8 cellular contexts compared by ENCODE assay signal in genomic region chr5:160685695-160686094, GRCh38.
DNase-seq lines count a peak whose midpoint lies in the region; ATAC-seq, FAIRE-seq and TF ChIP-seq lines count a peak whose summit lies in the region.

No MANE protein-coding gene starts in this region.

- no peaks in the 10 kb centered on the region for H3K4me1 ChIP-seq in A549

- no peak overlapping the region for H3K4me3 ChIP-seq in A549

- no peak overlapping the region for H3K4me2 ChIP-seq in A549

- peak in 1 of 2 experiments; percentile 80; a peak in 4 of 6 replicates for ATAC-seq in A549
- peak; percentile 76 for ATAC-seq in GM19324 (IDR thresholded peaks at IDR 0.05; ENCODE audit: low FRiP score, unreplicated experiment)
- peak; percentile 79 for ATAC-seq in HG03442 (IDR thresholded peaks at IDR 0.05; ENCODE audit: unreplicated experiment)

- H3K9me3 ChIP-seq in A549 = no peaks in the 10 kb centered on the region

- FAIRE-seq in A549 (lab: Jason Lieb, UNC) (no peak), urothelium cell line (lab: Jason Lieb, UNC) (no peak)

- POLR2A ChIA-PET in A549 (lab: Yijun Ruan, JAX) = no interaction called here

- TF ChIP-seq RAD21 in A549 (conservative IDR thresholded peaks at IDR 0.05 in 1 of 2, IDR thresholded peaks at IDR 0.05 in 1 of 2) = peak in 1 of 2 experiments; percentile 39; a peak in 1 of 5 replicates

- CTCF ChIA-PET in A549 (lab: Yijun Ruan, JAX) = no interaction called here

- TF ChIP-seq CTCF in A549 (IDR thresholded peaks at IDR 0.05) = 0 out of 3 replicates have a peak, but pooled peaks have one; percentile 13

- H3K27ac ChIP-seq in A549 = no peak overlapping the region

- no peak for TF ChIP-seq POLR2A in A549 (IDR thresholded peaks at IDR 0.05; ENCODE audit: low read length)

- DNase-seq in A549 (ENCODE audit: low read depth in 1 of 2, low spot score in 1 of 2) = peak; percentile 4 to 9
- DNase-seq in astrocyte of the hippocampus (ENCODE audit: low read depth, low spot score) = peak; percentile 3
- peak; percentile 45 for DNase-seq in urothelium cell line (ENCODE audit: low spot score)
- no peak for DNase-seq in stimulated activated naive CD4-positive, alpha-beta T cell treated with Interleukin-2 at 50 U/mL for 16 hours (lab: John Stamatoyannopoulos, UW)
- no peak for DNase-seq in NCI-H2196 (lab: John Stamatoyannopoulos, UW; ENCODE audit: unreplicated experiment)
- no peak for DNase-seq in cerebellum (ENCODE audit: low spot score)

- TF ChIP-seq EP300 in A549 (IDR thresholded peaks at IDR 0.05) = no peak

- 8% methylated on average over 6 of the region's 6 CpGs for WGBS in A549 (ENCODE audit: missing lambda C conversion rate)

TF ChIP-seq in A549, 52 proteins besides CTCF, POLR2A, EP300 and RAD21:
- no peak for TF ChIP-seq ZSCAN20 (CRISPR knock-in tag; IDR thresholded peaks at IDR 0.05)
- TF ChIP-seq KDM5A (IDR thresholded peaks at IDR 0.05) = no peak
- TF ChIP-seq KDM1A (IDR thresholded peaks at IDR 0.05; ENCODE audit: low read depth) = no peak
- TF ChIP-seq RFX5 (IDR thresholded peaks at IDR 0.05) = no peak
- TF ChIP-seq FOSB (CRISPR knock-in tag; IDR thresholded peaks at IDR 0.05) = no peak
- TF ChIP-seq RNF2 (IDR thresholded peaks at IDR 0.05; ENCODE audit: borderline replicate concordance, low read depth) = no peak
- no peak for TF ChIP-seq MAX (IDR thresholded peaks at IDR 0.05)
- no peak for TF ChIP-seq CHD2 (IDR thresholded peaks at IDR 0.05; ENCODE audit: low read length, partially characterized antibody)
- TF ChIP-seq RARB (CRISPR knock-in tag; IDR thresholded peaks at IDR 0.05) = no peak
- TF ChIP-seq TP53 (CRISPR knock-in tag; IDR thresholded peaks at IDR 0.05) = no peak
- TF ChIP-seq FOXS1 (CRISPR knock-in tag; IDR thresholded peaks at IDR 0.05) = no peak
- no peak for TF ChIP-seq NFE2L2 (conservative IDR thresholded peaks at IDR 0.05; ENCODE audit: low read length)

Comparison
In these comparisons a context has a peak if more than half of its experiments do, and no peak if none do; other contexts are left out.
1. DNase-seq: peak in A549 (2 of 2), astrocyte of the hippocampus (single experiment) and urothelium cell line (single experiment); none in stimulated activated naive CD4-positive, alpha-beta T cell treated with Interleukin-2 at 50 U/mL for 16 hours (single experiment), NCI-H2196 (single experiment) and cerebellum (single experiment).